In genomic region chr19:35797663-35798062, GRCh38 we compare ENCODE assay signal across 14 cellular contexts. TPM values are rescaled to one million over a fixed set of nuclear protein-coding genes. Genes with fewer than 3 reads are reported as not detected.
DNase-seq lines count a peak whose midpoint lies in the region; ATAC-seq and TF ChIP-seq lines count a peak whose summit lies in the region.
"Had no signal": no experiment of that assay in that cellular context is flagged by ENCODE, and none has a peak within 500 bp of the region (broad histone marks: within the 10 kb centered on the region; RNA-seq: fewer than 3 reads in every experiment).

No MANE protein-coding gene starts in this region.

- TF ChIP-seq POLR2A in body of pancreas (IDR thresholded peaks at IDR 0.05) = no peak

- TF ChIP-seq CTCF in body of pancreas (IDR thresholded peaks at IDR 0.05) = no peak
- TF ChIP-seq CTCF in lower lobe of right lung (IDR thresholded peaks at IDR 0.05) = no peak
- TF ChIP-seq CTCF in upper lobe of right lung (IDR thresholded peaks at IDR 0.05) = no peak

- H3K9me3 ChIP-seq in body of pancreas = no peaks in the 10 kb centered on the region
- no peaks in the 10 kb centered on the region for H3K9me3 ChIP-seq in lower lobe of right lung
- no peaks in the 10 kb centered on the region for H3K9me3 ChIP-seq in upper lobe of right lung
- H3K9me3 ChIP-seq in Karpas-422 (ENCODE audit: low read length) = no peaks in the 10 kb centered on the region

- H3K9ac ChIP-seq in Karpas-422 (ENCODE audit: low read length) = no peak overlapping the region

- H3K27ac ChIP-seq in body of pancreas = no peak overlapping the region
- H3K27ac ChIP-seq in lower lobe of right lung = no peak overlapping the region
- H3K27ac ChIP-seq in upper lobe of right lung = no peak overlapping the region
- H3K27ac ChIP-seq in Karpas-422 (ENCODE audit: low read length) = no peak overlapping the region
- H3K27ac ChIP-seq: HL-60 had no signal

- DNase-seq in stimulated activated CD4-positive, alpha-beta T cell treated with anti-CD3 and anti-CD28 coated beads, Interleukin-15, amount 100 ng/mL, for 24 hours = peak; percentile 35
- no peak for DNase-seq in stimulated activated CD4-positive, alpha-beta T cell treated with anti-CD3 and anti-CD28 coated beads, Interleukin-4, amount 100 ng/mL, for 24 hours
- peak in 1 of 4 donors; percentile 44 for DNase-seq in body of pancreas
- DNase-seq in lower lobe of right lung = no peak
- DNase-seq in upper lobe of right lung = peak; percentile 67
- no peak for DNase-seq in NCI-H2081 treated with DMSO at 0.1 percent for 48 hours (lab: John Stamatoyannopoulos, UW)
- DNase-seq in Karpas-422 = no peak
- DNase-seq in stimulated activated CD4-positive, alpha-beta T cell treated with anti-CD3 and anti-CD28 coated beads, Interleukin-4, amount 100 ng/mL, for 1 hour = no peak
- DNase-seq: activated gamma-delta T cell; CD4-positive, alpha-beta memory T cell; kidney glomerular epithelial cell; NCI-H1092; NCI-H510A treated with DMSO at 0.1 percent for 48 hours had no signal

- no peaks in the 10 kb centered on the region for H4K20me1 ChIP-seq in Karpas-422 (ENCODE audit: insufficient read depth, low read depth, low read length)

- H3K27me3 ChIP-seq in body of pancreas (no peaks in the 10 kb centered on the region), lower lobe of right lung (ENCODE audit: low read depth) (peaks cover 31% of the 10 kb centered on the region), upper lobe of right lung (peaks cover 23% of the 10 kb centered on the region), Karpas-422 (ENCODE audit: low read length) (no peaks in the 10 kb centered on the region)

- H3K4me3 ChIP-seq in body of pancreas = no peak overlapping the region
- H3K4me3 ChIP-seq in lower lobe of right lung = peak overlapping the region; percentile 6
- H3K4me3 ChIP-seq in upper lobe of right lung = no peak overlapping the region
- no peak overlapping the region for H3K4me3 ChIP-seq in Karpas-422 (ENCODE audit: low read length)

- WGBS in body of pancreas, 2 donors = 19 to 30% methylated on average over 8 to 15 of the region's 15 CpGs

- intact Hi-C loops in body of pancreas (cut with DNase I) = no loop called here
- intact Hi-C loops in lower lobe of right lung (cut with DNase I) = no loop called here
- intact Hi-C loops in upper lobe of right lung (cut with DNase I) = no loop called here

- H3K36me3 ChIP-seq in body of pancreas (replicated peaks in 1 of 2; ENCODE audit: insufficient read depth in 1 of 2, low read depth in 2 of 2) (no peaks in the 10 kb centered on the region), lower lobe of right lung (no peaks in the 10 kb centered on the region), upper lobe of right lung (no peaks in the 10 kb centered on the region), Karpas-422 (ENCODE audit: insufficient read depth, low read length) (no peaks in the 10 kb centered on the region)

- H3K9me2 ChIP-seq in Karpas-422 (replicated peaks; ENCODE audit: insufficient read depth, low read length) = no peaks in the 10 kb centered on the region

- ATAC-seq in body of pancreas (peak; percentile 6), lower lobe of right lung (peak; percentile 18 to 24), upper lobe of right lung (peak; percentile 39)

- H3K4me1 ChIP-seq in body of pancreas (no peaks in the 10 kb centered on the region), lower lobe of right lung (no peaks in the 10 kb centered on the region), upper lobe of right lung (no peaks in the 10 kb centered on the region), Karpas-422 (ENCODE audit: low read length) (no peaks in the 10 kb centered on the region)

- H3K79me2 ChIP-seq in Karpas-422 (ENCODE audit: low read length) = no peaks in the 10 kb centered on the region

- H2AFZ ChIP-seq in Karpas-422 (ENCODE audit: low read length) = no peak overlapping the region

- H3K4me2 ChIP-seq in Karpas-422 (ENCODE audit: low read depth, low read length, poor library complexity, severe bottlenecking) = no peak overlapping the region

RNA-seq across cellular contexts. Expression of gene PRODH2, which starts 15.0 kb away (rescaled TPM):
- 1 to 10 TPM in 1 of 2 donors, under 1 TPM in 1; 0.99 to 3.9 TPM for total RNA-seq in body of pancreas
- total RNA-seq in lower lobe of right lung = not detected
- total RNA-seq in upper lobe of right lung = not detected
- not detected in 2 replicates for total RNA-seq in Karpas-422 (2014; rRNA removed; shearing (Covaris generic); ENCODE audit: low replicate concordance)
- total RNA-seq: CD4-positive, alpha-beta memory T cell had no signal

RNA-seq across cellular contexts. Expression of gene ARHGAP33, which starts 22.3 kb away (rescaled TPM):
- total RNA-seq in body of pancreas = 10 to 100 TPM in 1 of 2 donors, 1 to 10 TPM in 1; 8.6 to 71.5 TPM
- 13.1 TPM for total RNA-seq in lower lobe of right lung
- total RNA-seq in upper lobe of right lung = 6.8 TPM
- total RNA-seq in Karpas-422 (2014; rRNA removed; shearing (Covaris generic); ENCODE audit: low replicate concordance) = 5.8 and 12.3 TPM in 2 replicates

RNA-seq across cellular contexts. Expression of gene PROSER3, which starts 39.7 kb away (rescaled TPM):
- 10 to 100 TPM in 1 of 2 donors, 1 to 10 TPM in 1; 7.3 to 14.2 TPM for total RNA-seq in body of pancreas
- total RNA-seq in lower lobe of right lung = 20.8 TPM
- 18.2 TPM for total RNA-seq in upper lobe of right lung
- 16.6 and 17.5 TPM in 2 replicates for total RNA-seq in Karpas-422 (2014; rRNA removed; shearing (Covaris generic); ENCODE audit: low replicate concordance)

RNA-seq across cellular contexts. Expression of gene HSPB6, which starts 40.8 kb away (rescaled TPM):
- total RNA-seq in body of pancreas (100 to 1,000 TPM in 1 of 2 donors, 10 to 100 TPM in 1; 35.0 to 117 TPM), lower lobe of right lung (29.4 TPM), upper lobe of right lung (41.3 TPM)
- total RNA-seq in Karpas-422 (2014; rRNA removed; shearing (Covaris generic); ENCODE audit: low replicate concordance) = 0.18 and 1.5 TPM in 2 replicates
- total RNA-seq: CD4-positive, alpha-beta memory T cell had no signal

RNA-seq across cellular contexts. Expression of gene LIN37, which starts 49.3 kb away (rescaled TPM):
- total RNA-seq in body of pancreas (1 to 10 TPM; 6.7 to 7.6 TPM), lower lobe of right lung (7.2 TPM), upper lobe of right lung (11.3 TPM)
- total RNA-seq in Karpas-422 (2014; rRNA removed; shearing (Covaris generic); ENCODE audit: low replicate concordance) = 5.9 and 12.4 TPM in 2 replicates

Comparison
In these comparisons a context has a peak if more than half of its experiments do, and no peak if none do; other contexts are left out.
1. DNase-seq: peak in stimulated activated CD4-positive, alpha-beta T cell treated with anti-CD3 and anti-CD28 coated beads, Interleukin-15, amount 100 ng/mL, for 24 hours (single experiment) and upper lobe of right lung (single experiment); none in stimulated activated CD4-positive, alpha-beta T cell treated with anti-CD3 and anti-CD28 coated beads, Interleukin-4, amount 100 ng/mL, for 24 hours (single experiment), lower lobe of right lung (single experiment), NCI-H2081 treated with DMSO at 0.1 percent for 48 hours (single experiment), Karpas-422 (single experiment) and stimulated activated CD4-positive, alpha-beta T cell treated with anti-CD3 and anti-CD28 coated beads, Interleukin-4, amount 100 ng/mL, for 1 hour (single experiment).
2. Peak in every context shown above with its lines, with median percentiles within 50 percentile points of each other: ATAC-seq.